In genomic region chr11:62543680-62544444, GRCh38 we compare ENCODE assay signal across 8 cellular contexts. TPM values are rescaled to one million over a fixed set of nuclear protein-coding genes. Genes with fewer than 3 reads are reported as not detected.
DNase-seq lines count a peak whose midpoint lies in the region; ATAC-seq and TF ChIP-seq lines count a peak whose summit lies in the region.

No MANE protein-coding gene starts in this region.

- 0% methylated on average over 9 of the region's 22 CpGs for WGBS in esophagus muscularis mucosa

- no peak for ATAC-seq in HG03442 (IDR thresholded peaks at IDR 0.05; ENCODE audit: unreplicated experiment)

- TF ChIP-seq POLR2A in esophagus muscularis mucosa (IDR thresholded peaks at IDR 0.05; ENCODE audit: low read depth), result no peak

- H3K4me3 ChIP-seq in SJSA1 (peak overlapping the region; percentile 92), esophagus muscularis mucosa (peak overlapping the region; percentile 85 to 100 (median 95)), rectal smooth muscle tissue (ENCODE audit: low read length) (peak overlapping the region; percentile 98)

- H3K9ac ChIP-seq in rectal smooth muscle tissue (ENCODE audit: low read length), result peak overlapping the region; percentile 98

- H3K36me3 ChIP-seq in SJSA1 (peaks cover 63% of the 10 kb centered on the region), esophagus muscularis mucosa (peaks cover 0 to 7% (median 0%) of the 10 kb centered on the region in 4 donors), rectal smooth muscle tissue (ENCODE audit: control insufficient read depth, insufficient read depth, low read length) (peaks cover 7% of the 10 kb centered on the region)

- no peak for TF ChIP-seq CTCF in esophagus muscularis mucosa (IDR thresholded peaks at IDR 0.05)

- peak; percentile 47 for DNase-seq in ELR (ENCODE audit: low read depth)
- no peak for DNase-seq in SJSA1 (ENCODE audit: low read depth in 1 of 2, low spot score in 2 of 2)
- no peak for DNase-seq in esophagus muscularis mucosa (ENCODE audit: extremely low spot score)
- DNase-seq in NCI-H2029 (lab: John Stamatoyannopoulos, UW), result no peak
- DNase-seq in NOMO-1 treated with DMSO at 0.1 percent for 48 hours (lab: John Stamatoyannopoulos, UW; ENCODE audit: unreplicated experiment), result no peak
- DNase-seq in GM19238 (ENCODE audit: insufficient read length, low spot score), result no peak

- H3K9me3 ChIP-seq in SJSA1 (replicated peaks), result no peaks in the 10 kb centered on the region; the same call in 1 of the 2 replicates
- H3K9me3 ChIP-seq in esophagus muscularis mucosa, result no peaks in the 10 kb centered on the region

- intact Hi-C loops in esophagus muscularis mucosa (cut with DNase I), result loop anchor here (2.0 to 5.0 kb wide), 2 partner anchors 15 to 147 kb away; no protein-coding TSS in a partner anchor

- peak overlapping the region; percentile 67 for H3K27ac ChIP-seq in SJSA1
- peak overlapping the region; percentile 97 to 100 (median 98) for H3K27ac ChIP-seq in esophagus muscularis mucosa (replicated peaks in 1 of 4)
- H3K27ac ChIP-seq in rectal smooth muscle tissue (ENCODE audit: low read depth, low read length), result peak overlapping the region; percentile 99

- peaks cover 84% of the 10 kb centered on the region for H3K4me1 ChIP-seq in SJSA1 (replicated peaks)
- peaks cover 57 to 74% (median 68%) of the 10 kb centered on the region in 4 donors for H3K4me1 ChIP-seq in esophagus muscularis mucosa
- peaks cover 43% of the 10 kb centered on the region for H3K4me1 ChIP-seq in rectal smooth muscle tissue (ENCODE audit: control insufficient read depth, insufficient read depth, low read length)

- no peak for TF ChIP-seq EP300 in esophagus muscularis mucosa (IDR thresholded peaks at IDR 0.05)

- H3K27me3 ChIP-seq in SJSA1 (replicated peaks) (no peaks in the 10 kb centered on the region), esophagus muscularis mucosa (no peaks in the 10 kb centered on the region), rectal smooth muscle tissue (ENCODE audit: control insufficient read depth, insufficient read depth, low read length) (peaks cover 3% of the 10 kb centered on the region)

RNA-seq across cellular contexts. Expression of gene AHNAK, which starts 2.7 kb away (rescaled TPM):
- total RNA-seq in SJSA1 (2014; rRNA removed; shearing (Covaris generic)), result 306 and 345 TPM in 2 replicates
- 1,000 to 10,000 TPM; 1,278 to 2,374 (median 1,866) TPM for total RNA-seq in esophagus muscularis mucosa

RNA-seq across cellular contexts. Expression of gene EEF1G, which starts 29.8 kb away (rescaled TPM):
- 1,705 and 1,743 TPM in 2 replicates for total RNA-seq in SJSA1 (2014; rRNA removed; shearing (Covaris generic))
- total RNA-seq in esophagus muscularis mucosa, result 1,000 to 10,000 TPM; 1,068 to 1,537 (median 1,375) TPM

RNA-seq across cellular contexts. Expression of gene TUT1, which starts 47.5 kb away (rescaled TPM):
- total RNA-seq in SJSA1 (2014; rRNA removed; shearing (Covaris generic)), result 8.5 and 10.1 TPM in 2 replicates
- total RNA-seq in esophagus muscularis mucosa, result 1 to 10 TPM; 4.2 to 8.0 (median 6.0) TPM

RNA-seq across cellular contexts. Expression of gene MTA2, which starts 57.8 kb away (rescaled TPM):
- total RNA-seq in SJSA1 (2014; rRNA removed; shearing (Covaris generic)), result 128 and 214 TPM in 2 replicates
- total RNA-seq in esophagus muscularis mucosa, result 10 to 100 TPM; 60.2 to 91.4 (median 88.3) TPM
